Comparison of ENCODE assay signal across 2 cellular contexts in the genomic region with DNA sequence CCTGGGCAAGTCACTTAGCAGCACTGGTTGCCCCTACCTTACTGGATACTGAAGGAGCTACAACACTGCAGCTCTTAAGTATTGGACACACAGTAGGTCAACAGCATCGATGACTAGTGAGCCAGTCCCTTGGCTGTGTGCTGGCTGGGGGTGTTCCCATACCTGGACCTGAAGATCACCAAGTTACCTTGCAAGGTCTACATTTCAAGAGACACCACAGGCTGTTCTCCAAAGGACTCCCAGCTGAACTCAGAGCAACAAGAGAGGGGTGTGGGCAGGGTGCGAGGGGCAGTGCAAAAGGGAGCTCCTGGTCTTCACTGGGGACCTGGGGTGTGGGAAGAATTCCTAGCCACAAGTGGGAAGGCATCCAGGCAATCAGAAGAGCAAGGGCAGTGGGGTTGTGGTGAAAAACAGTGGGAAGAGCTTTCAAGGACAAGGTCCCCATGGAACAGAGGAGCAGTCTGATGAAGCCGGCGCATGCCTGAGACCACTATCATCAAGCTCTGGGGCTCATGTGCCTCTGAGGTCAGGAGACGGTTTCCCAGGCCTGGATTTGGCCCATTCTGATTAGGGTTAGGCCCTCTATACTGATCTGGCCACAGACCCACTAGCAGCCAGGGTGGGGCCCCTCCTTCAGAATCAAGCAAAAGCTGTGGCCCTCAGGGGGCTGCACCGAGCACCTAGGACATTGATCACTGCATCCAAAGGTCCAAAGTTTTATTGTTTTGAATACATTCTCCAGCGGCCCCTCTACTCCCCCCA.
TF ChIP-seq lines count a peak whose summit lies in the region.

No MANE protein-coding gene starts in this region.

TF ChIP-seq in HEK293, 187 proteins besides CTCF, POLR2A, EP300 and RAD21 (continued from another document and continues in another):
- TF ChIP-seq ZBTB17 (tag by site-specific recombination; IDR thresholded peaks at IDR 0.05) (peak; percentile 53; the same call in 1 of the 2 replicates), ZNF140 (tag by site-specific recombination; IDR thresholded peaks at IDR 0.05) (no peak), ZNF223 (tag by site-specific recombination; IDR thresholded peaks at IDR 0.05) (no peak), SP3 (tag by site-specific recombination; IDR thresholded peaks at IDR 0.05) (no peak), ZNF335 (tag by site-specific recombination; conservative IDR thresholded peaks at IDR 0.05) (no peak; the same call in 1 of the 2 replicates), SCRT1 (tag by site-specific recombination; IDR thresholded peaks at IDR 0.05; ENCODE audit: borderline replicate concordance) (peak; percentile 75; the same call in 1 of the 2 replicates), ZNF211 (tag by site-specific recombination; IDR thresholded peaks at IDR 0.05; ENCODE audit: low read depth) (no peak)
- TF ChIP-seq, protein P1, sequence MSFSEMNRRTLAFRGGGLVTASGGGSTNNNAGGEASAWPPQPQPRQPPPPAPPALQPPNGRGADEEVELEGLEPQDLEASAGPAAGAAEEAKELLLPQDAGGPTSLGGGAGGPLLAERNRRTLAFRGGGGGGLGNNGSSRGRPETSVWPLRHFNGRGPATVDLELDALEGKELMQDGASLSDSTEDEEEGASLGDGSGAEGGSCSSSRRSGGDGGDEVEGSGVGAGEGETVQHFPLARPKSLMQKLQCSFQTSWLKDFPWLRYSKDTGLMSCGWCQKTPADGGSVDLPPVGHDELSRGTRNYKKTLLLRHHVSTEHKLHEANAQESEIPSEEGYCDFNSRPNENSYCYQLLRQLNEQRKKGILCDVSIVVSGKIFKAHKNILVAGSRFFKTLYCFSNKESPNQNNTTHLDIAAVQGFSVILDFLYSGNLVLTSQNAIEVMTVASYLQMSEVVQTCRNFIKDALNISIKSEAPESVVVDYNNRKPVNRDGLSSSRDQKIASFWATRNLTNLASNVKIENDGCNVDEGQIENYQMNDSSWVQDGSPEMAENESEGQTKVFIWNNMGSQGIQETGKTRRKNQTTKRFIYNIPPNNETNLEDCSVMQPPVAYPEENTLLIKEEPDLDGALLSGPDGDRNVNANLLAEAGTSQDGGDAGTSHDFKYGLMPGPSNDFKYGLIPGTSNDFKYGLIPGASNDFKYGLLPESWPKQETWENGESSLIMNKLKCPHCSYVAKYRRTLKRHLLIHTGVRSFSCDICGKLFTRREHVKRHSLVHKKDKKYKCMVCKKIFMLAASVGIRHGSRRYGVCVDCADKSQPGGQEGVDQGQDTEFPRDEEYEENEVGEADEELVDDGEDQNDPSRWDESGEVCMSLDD (tag by site-specific recombination; IDR thresholded peaks at IDR 0.05) = no peak
- TF ChIP-seq, protein P2, sequence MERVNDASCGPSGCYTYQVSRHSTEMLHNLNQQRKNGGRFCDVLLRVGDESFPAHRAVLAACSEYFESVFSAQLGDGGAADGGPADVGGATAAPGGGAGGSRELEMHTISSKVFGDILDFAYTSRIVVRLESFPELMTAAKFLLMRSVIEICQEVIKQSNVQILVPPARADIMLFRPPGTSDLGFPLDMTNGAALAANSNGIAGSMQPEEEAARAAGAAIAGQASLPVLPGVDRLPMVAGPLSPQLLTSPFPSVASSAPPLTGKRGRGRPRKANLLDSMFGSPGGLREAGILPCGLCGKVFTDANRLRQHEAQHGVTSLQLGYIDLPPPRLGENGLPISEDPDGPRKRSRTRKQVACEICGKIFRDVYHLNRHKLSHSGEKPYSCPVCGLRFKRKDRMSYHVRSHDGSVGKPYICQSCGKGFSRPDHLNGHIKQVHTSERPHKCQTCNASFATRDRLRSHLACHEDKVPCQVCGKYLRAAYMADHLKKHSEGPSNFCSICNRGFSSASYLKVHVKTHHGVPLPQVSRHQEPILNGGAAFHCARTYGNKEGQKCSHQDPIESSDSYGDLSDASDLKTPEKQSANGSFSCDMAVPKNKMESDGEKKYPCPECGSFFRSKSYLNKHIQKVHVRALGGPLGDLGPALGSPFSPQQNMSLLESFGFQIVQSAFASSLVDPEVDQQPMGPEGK (tag by site-specific recombination; IDR thresholded peaks at IDR 0.05) = no peak; the same call in 1 of the 2 replicates
- TF ChIP-seq, protein P3, sequence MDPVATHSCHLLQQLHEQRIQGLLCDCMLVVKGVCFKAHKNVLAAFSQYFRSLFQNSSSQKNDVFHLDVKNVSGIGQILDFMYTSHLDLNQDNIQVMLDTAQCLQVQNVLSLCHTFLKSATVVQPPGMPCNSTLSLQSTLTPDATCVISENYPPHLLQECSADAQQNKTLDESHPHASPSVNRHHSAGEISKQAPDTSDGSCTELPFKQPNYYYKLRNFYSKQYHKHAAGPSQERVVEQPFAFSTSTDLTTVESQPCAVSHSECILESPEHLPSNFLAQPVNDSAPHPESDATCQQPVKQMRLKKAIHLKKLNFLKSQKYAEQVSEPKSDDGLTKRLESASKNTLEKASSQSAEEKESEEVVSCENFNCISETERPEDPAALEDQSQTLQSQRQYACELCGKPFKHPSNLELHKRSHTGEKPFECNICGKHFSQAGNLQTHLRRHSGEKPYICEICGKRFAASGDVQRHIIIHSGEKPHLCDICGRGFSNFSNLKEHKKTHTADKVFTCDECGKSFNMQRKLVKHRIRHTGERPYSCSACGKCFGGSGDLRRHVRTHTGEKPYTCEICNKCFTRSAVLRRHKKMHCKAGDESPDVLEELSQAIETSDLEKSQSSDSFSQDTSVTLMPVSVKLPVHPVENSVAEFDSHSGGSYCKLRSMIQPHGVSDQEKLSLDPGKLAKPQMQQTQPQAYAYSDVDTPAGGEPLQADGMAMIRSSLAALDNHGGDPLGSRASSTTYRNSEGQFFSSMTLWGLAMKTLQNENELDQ (tag by site-specific recombination; IDR thresholded peaks at IDR 0.05; ENCODE audit: low read depth) = no peak

TF ChIP-seq in K562, 482 proteins besides CTCF, POLR2A, EP300 and RAD21 (continued from another document):
- TF ChIP-seq, protein P4, sequence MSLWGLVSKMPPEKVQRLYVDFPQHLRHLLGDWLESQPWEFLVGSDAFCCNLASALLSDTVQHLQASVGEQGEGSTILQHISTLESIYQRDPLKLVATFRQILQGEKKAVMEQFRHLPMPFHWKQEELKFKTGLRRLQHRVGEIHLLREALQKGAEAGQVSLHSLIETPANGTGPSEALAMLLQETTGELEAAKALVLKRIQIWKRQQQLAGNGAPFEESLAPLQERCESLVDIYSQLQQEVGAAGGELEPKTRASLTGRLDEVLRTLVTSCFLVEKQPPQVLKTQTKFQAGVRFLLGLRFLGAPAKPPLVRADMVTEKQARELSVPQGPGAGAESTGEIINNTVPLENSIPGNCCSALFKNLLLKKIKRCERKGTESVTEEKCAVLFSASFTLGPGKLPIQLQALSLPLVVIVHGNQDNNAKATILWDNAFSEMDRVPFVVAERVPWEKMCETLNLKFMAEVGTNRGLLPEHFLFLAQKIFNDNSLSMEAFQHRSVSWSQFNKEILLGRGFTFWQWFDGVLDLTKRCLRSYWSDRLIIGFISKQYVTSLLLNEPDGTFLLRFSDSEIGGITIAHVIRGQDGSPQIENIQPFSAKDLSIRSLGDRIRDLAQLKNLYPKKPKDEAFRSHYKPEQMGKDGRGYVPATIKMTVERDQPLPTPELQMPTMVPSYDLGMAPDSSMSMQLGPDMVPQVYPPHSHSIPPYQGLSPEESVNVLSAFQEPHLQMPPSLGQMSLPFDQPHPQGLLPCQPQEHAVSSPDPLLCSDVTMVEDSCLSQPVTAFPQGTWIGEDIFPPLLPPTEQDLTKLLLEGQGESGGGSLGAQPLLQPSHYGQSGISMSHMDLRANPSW (CRISPR knock-in tag; IDR thresholded peaks at IDR 0.05) = no peak
- TF ChIP-seq SUPT5H (IDR thresholded peaks at IDR 0.05) (peak; percentile 66), HDAC6 (IDR thresholded peaks at IDR 0.05; ENCODE audit: low read depth, low read length) (no peak), CBX5 (IDR thresholded peaks at IDR 0.05; ENCODE audit: borderline replicate concordance, low read depth) (no peak), CHD2 (IDR thresholded peaks at IDR 0.05; ENCODE audit: low read depth, low read length) (no peak), ZKSCAN1 (IDR thresholded peaks at IDR 0.05; ENCODE audit: low read depth, low read length) (peak; percentile 95), MYNN (IDR thresholded peaks at IDR 0.05) (0 out of 2 replicates have a peak, but pooled peaks have one; percentile 4), MYNN (CRISPR knock-in tag; IDR thresholded peaks at IDR 0.05) (no peak), POLR2H (tag; IDR thresholded peaks at IDR 0.05; ENCODE audit: low read depth) (no peak)
- TF ChIP-seq, protein P5, sequence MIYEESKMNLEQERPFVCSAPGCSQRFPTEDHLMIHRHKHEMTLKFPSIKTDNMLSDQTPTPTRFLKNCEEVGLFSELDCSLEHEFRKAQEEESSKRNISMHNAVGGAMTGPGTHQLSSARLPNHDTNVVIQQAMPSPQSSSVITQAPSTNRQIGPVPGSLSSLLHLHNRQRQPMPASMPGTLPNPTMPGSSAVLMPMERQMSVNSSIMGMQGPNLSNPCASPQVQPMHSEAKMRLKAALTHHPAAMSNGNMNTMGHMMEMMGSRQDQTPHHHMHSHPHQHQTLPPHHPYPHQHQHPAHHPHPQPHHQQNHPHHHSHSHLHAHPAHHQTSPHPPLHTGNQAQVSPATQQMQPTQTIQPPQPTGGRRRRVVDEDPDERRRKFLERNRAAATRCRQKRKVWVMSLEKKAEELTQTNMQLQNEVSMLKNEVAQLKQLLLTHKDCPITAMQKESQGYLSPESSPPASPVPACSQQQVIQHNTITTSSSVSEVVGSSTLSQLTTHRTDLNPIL (CRISPR knock-in tag; IDR thresholded peaks at IDR 0.05) = no peak
- TF ChIP-seq, protein P6, sequence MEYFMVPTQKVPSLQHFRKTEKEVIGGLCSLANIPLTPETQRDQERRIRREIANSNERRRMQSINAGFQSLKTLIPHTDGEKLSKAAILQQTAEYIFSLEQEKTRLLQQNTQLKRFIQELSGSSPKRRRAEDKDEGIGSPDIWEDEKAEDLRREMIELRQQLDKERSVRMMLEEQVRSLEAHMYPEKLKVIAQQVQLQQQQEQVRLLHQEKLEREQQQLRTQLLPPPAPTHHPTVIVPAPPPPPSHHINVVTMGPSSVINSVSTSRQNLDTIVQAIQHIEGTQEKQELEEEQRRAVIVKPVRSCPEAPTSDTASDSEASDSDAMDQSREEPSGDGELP (CRISPR knock-in tag; IDR thresholded peaks at IDR 0.05; ENCODE audit: borderline replicate concordance) = 0 out of 2 replicates have a peak, but pooled peaks have one; percentile 17
